ENCODE assay signal across 22 cellular contexts in genomic region chr4:183599284-183599683, GRCh38. TPM values are rescaled to one million over a fixed set of nuclear protein-coding genes. Genes with fewer than 3 reads are reported as not detected.
A peak's percentile ranks its signal among the peaks of the same experiment; 100 is the strongest.
DNase-seq lines count a peak whose midpoint lies in the region; ATAC-seq and TF ChIP-seq lines count a peak whose summit lies in the region.
"Had no signal": no experiment of that assay in that cellular context is flagged by ENCODE, and none has a peak within 500 bp of the region (broad histone marks: within the 10 kb centered on the region; RNA-seq: fewer than 3 reads in every experiment).

No MANE protein-coding gene starts in this region.

- CTCF ChIA-PET in T-cell (lab: Charles Lee) = interaction anchor here (0.7 to 1.6 kb wide), 4 partner anchors 65 to 276 kb away, joined by 3 to 8 read pairs (median 4); no protein-coding TSS in a partner anchor
- CTCF ChIA-PET in WTC11 (lab: Charles Lee) = interaction anchor here (0.6 to 1.8 kb wide), 11 partner anchors 11 to 192 kb away, joined by 3 to 11 read pairs (median 5); partner anchors contain the start of gene ING2

- H3K36me3 Mint-ChIP-seq in progenitor cell of endocrine pancreas (ENCODE audit: insufficient read depth) = peaks cover 2% of the 10 kb centered on the region
- no peaks in the 10 kb centered on the region for H3K36me3 Mint-ChIP-seq in T-cell
- H3K36me3 Mint-ChIP-seq in WTC11 = no peaks in the 10 kb centered on the region
- H3K36me3 Mint-ChIP-seq: activated CD4-positive, alpha-beta memory T cell treated with anti-CD3 and anti-CD28 coated beads for 36 hours; natural killer cell had no signal

- TF ChIP-seq CTCF in progenitor cell of endocrine pancreas (IDR thresholded peaks at IDR 0.05; ENCODE audit: unreplicated experiment) (no peak), WTC11 (IDR thresholded peaks at IDR 0.05) (no peak)

- H3K27ac Mint-ChIP-seq in progenitor cell of endocrine pancreas (peak overlapping the region; percentile 54), T-cell (no peak overlapping the region), WTC11 (no peak overlapping the region)
- H3K27ac Mint-ChIP-seq: activated CD4-positive, alpha-beta memory T cell treated with anti-CD3 and anti-CD28 coated beads for 36 hours; effector memory CD8-positive, alpha-beta T cell; mesothelial cell of epicardium; natural killer cell; stimulated activated naive CD8-positive, alpha-beta T cell treated with anti-CD3 and anti-CD28 coated beads, Interleukin-15, Interleukin-2, amounts not matched to agents 100 ng/mL and 50 ng/mL, for 24 hours had no signal

- H3K4me1 Mint-ChIP-seq in progenitor cell of endocrine pancreas (ENCODE audit: low read depth) (peaks cover 22% of the 10 kb centered on the region), T-cell (no peaks in the 10 kb centered on the region), WTC11 (no peaks in the 10 kb centered on the region)
- H3K4me1 Mint-ChIP-seq: natural killer cell had no signal

- POLR2A ChIA-PET in T-cell (lab: Charles Lee) = no interaction called here
- POLR2A ChIA-PET in WTC11 (lab: Charles Lee) = no interaction called here

- no peaks in the 10 kb centered on the region for H3K27me3 Mint-ChIP-seq in progenitor cell of endocrine pancreas
- H3K27me3 Mint-ChIP-seq in T-cell = peaks cover 0 to 3% of the 10 kb centered on the region in 2 donors
- H3K27me3 Mint-ChIP-seq in WTC11 (ENCODE audit: low read depth) = no peaks in the 10 kb centered on the region
- H3K27me3 Mint-ChIP-seq: activated CD4-positive, alpha-beta memory T cell treated with anti-CD3 and anti-CD28 coated beads for 36 hours; effector memory CD8-positive, alpha-beta T cell had no signal

- DNase-seq in progenitor cell of endocrine pancreas (ENCODE audit: low spot score, unreplicated experiment) (no peak), T-cell (no peak), WTC11 (ENCODE audit: low spot score) (no peak), middle frontal gyrus (ENCODE audit: extremely low spot score, low spot score) (no peak)
- DNase-seq: activated CD4-positive, alpha-beta memory T cell treated with anti-CD3 and anti-CD28 coated beads for 36 hours; activated CD8-positive, alpha-beta memory T cell treated with anti-CD3 and anti-CD28 coated beads, Interleukin-2, amount 50 U/mL, for 4 hours; activated naive CD4-positive, alpha-beta T cell treated with anti-CD3 and anti-CD28 coated beads, Interleukin-2, amount 50 U/mL, for 16 hours; amygdala; Caco-2; colonic mucosa; DMS79; effector memory CD8-positive, alpha-beta T cell; heart right ventricle; Kasumi-1; natural killer cell; T-helper 1 cell had no signal

- peak; percentile 46 for ATAC-seq in GM19452 (IDR thresholded peaks at IDR 0.05; ENCODE audit: unreplicated experiment)
- ATAC-seq in HG02759 (IDR thresholded peaks at IDR 0.05; ENCODE audit: unreplicated experiment) = peak; percentile 65
- peak; percentile 35 for ATAC-seq in HG03342 (IDR thresholded peaks at IDR 0.05; ENCODE audit: unreplicated experiment)
- no peak for ATAC-seq in T-cell (replicated peaks in 1 of 4)
- no peak for ATAC-seq in WTC11
- no peak for ATAC-seq in esophagus mucosa
- ATAC-seq: effector memory CD8-positive, alpha-beta T cell; heart right ventricle; natural killer cell had no signal

- peaks cover 12% of the 10 kb centered on the region for H3K9me3 Mint-ChIP-seq in progenitor cell of endocrine pancreas (ENCODE audit: low read depth)
- H3K9me3 Mint-ChIP-seq in T-cell = no peaks in the 10 kb centered on the region
- peaks cover 5% of the 10 kb centered on the region for H3K9me3 Mint-ChIP-seq in WTC11
- H3K9me3 Mint-ChIP-seq: activated CD4-positive, alpha-beta memory T cell treated with anti-CD3 and anti-CD28 coated beads for 36 hours; effector memory CD8-positive, alpha-beta T cell; natural killer cell; stimulated activated naive CD8-positive, alpha-beta T cell treated with anti-CD3 and anti-CD28 coated beads, Interleukin-15, Interleukin-2, amounts not matched to agents 100 ng/mL and 50 ng/mL, for 24 hours had no signal

- H3K4me3 Mint-ChIP-seq in progenitor cell of endocrine pancreas (ENCODE audit: low read depth) (no peak overlapping the region), T-cell (no peak overlapping the region), WTC11 (no peak overlapping the region)
- H3K4me3 Mint-ChIP-seq: activated CD4-positive, alpha-beta memory T cell treated with anti-CD3 and anti-CD28 coated beads for 36 hours; effector memory CD8-positive, alpha-beta T cell; mesothelial cell of epicardium; natural killer cell; stimulated activated naive CD8-positive, alpha-beta T cell treated with anti-CD3 and anti-CD28 coated beads, Interleukin-15, Interleukin-2, amounts not matched to agents 100 ng/mL and 50 ng/mL, for 24 hours had no signal

TF ChIP-seq in WTC11, 78 proteins besides CTCF, POLR2A, EP300 and RAD21:
- no peak for TF ChIP-seq NR2C2 (CRISPR knock-in tag; IDR thresholded peaks at IDR 0.05)

RNA-seq across cellular contexts. Expression of gene RWDD4, which starts 59.7 kb away (rescaled TPM):
- 19.6 and 19.7 TPM in 2 replicates for total RNA-seq in progenitor cell of endocrine pancreas
- 10 to 100 TPM in 3 of 5 donors, 1 to 10 TPM in 2; 7.9 to 12.2 (median 11.0) TPM for total RNA-seq in T-cell
- 15.6 to 17.8 TPM (median 16.4 TPM) in 3 replicates for total RNA-seq in WTC11 (2021)
- total RNA-seq in esophagus mucosa = 17.6 TPM

RNA-seq across cellular contexts. Expression of gene TRAPPC11, which starts 59.8 kb away (rescaled TPM):
- 54.3 and 56.1 TPM in 2 replicates for total RNA-seq in progenitor cell of endocrine pancreas
- total RNA-seq in T-cell = 10 to 100 TPM; 28.0 to 50.6 (median 38.3) TPM
- 30.0 to 35.9 TPM (median 33.6 TPM) in 3 replicates for total RNA-seq in WTC11 (2021)
- total RNA-seq in esophagus mucosa = 22.7 TPM

Comparison
In these comparisons a context has a peak if more than half of its experiments do, and no peak if none do; other contexts are left out.
1. ATAC-seq: peak in GM19452 (single experiment), HG02759 (single experiment) and HG03342 (single experiment); none in T-cell (0 of 4), WTC11 (single experiment) and esophagus mucosa (single experiment).